In genomic region chr20:46330072-46330763, GRCh38 we compare ENCODE assay signal across 3 cellular contexts.
TF ChIP-seq lines count a peak whose summit lies in the region.

No MANE protein-coding gene starts in this region.

TF ChIP-seq in SK-N-SH, 30 proteins besides CTCF, POLR2A, EP300 and RAD21:
- no peak for TF ChIP-seq SMC3 (IDR thresholded peaks at IDR 0.05; ENCODE audit: low read depth, low read length)
- TF ChIP-seq NFIC (IDR thresholded peaks at IDR 0.05; ENCODE audit: borderline replicate concordance), result 0 out of 2 replicates have a peak, but pooled peaks have one; percentile 14
- TF ChIP-seq FOSL2 (IDR thresholded peaks at IDR 0.05; ENCODE audit: borderline replicate concordance, low read depth), result no peak
- TF ChIP-seq REST (IDR thresholded peaks at IDR 0.05; ENCODE audit: low read depth, low read length), result no peak
- no peak for TF ChIP-seq MXI1 (IDR thresholded peaks at IDR 0.05; ENCODE audit: low read depth, low read length)

TF ChIP-seq in SK-N-SH treated with all-trans-retinoic acid at 6 μM for 48 hours, 23 proteins besides CTCF, POLR2A, EP300 and RAD21:
- TF ChIP-seq ZC3H10 (CRISPR knock-in tag; IDR thresholded peaks at IDR 0.05) (no peak), CSDC2 (CRISPR knock-in tag; IDR thresholded peaks at IDR 0.05) (no peak), SNAI2 (CRISPR knock-in tag; IDR thresholded peaks at IDR 0.05) (no peak), CSRNP3 (CRISPR knock-in tag; IDR thresholded peaks at IDR 0.05) (no peak), CREB5 (CRISPR knock-in tag; IDR thresholded peaks at IDR 0.05; ENCODE audit: low read depth) (no peak), RARB (CRISPR knock-in tag; IDR thresholded peaks at IDR 0.05) (no peak), POU6F1 (CRISPR knock-in tag; IDR thresholded peaks at IDR 0.05; ENCODE audit: borderline replicate concordance, low read depth) (no peak), PPARA (CRISPR knock-in tag; IDR thresholded peaks at IDR 0.05; ENCODE audit: borderline replicate concordance) (no peak)

TF ChIP-seq in K562, 482 proteins besides CTCF, POLR2A, EP300 and RAD21:
- TF ChIP-seq NFIC (IDR thresholded peaks at IDR 0.05), result peak; percentile 93
- TF ChIP-seq KLF10 (CRISPR knock-in tag; IDR thresholded peaks at IDR 0.05), result no peak
- TF ChIP-seq ZC3H8 (IDR thresholded peaks at IDR 0.05), result no peak
- TF ChIP-seq NFIX (CRISPR knock-in tag; IDR thresholded peaks at IDR 0.05; ENCODE audit: low read depth), result peak; percentile 70
- no peak for TF ChIP-seq ZNF324 (CRISPR knock-in tag; IDR thresholded peaks at IDR 0.05)
- no peak for TF ChIP-seq U2AF1 (optimal IDR thresholded peaks at IDR 0.05; ENCODE audit: low read depth, low read length)
